Comparison of ENCODE assay signal across 15 cellular contexts in genomic region chr4:173531085-173531965, GRCh38. TPM values are rescaled to one million over a fixed set of nuclear protein-coding genes. Genes with fewer than 3 reads are reported as not detected.
DNase-seq lines count a peak whose midpoint lies in the region; ATAC-seq and TF ChIP-seq lines count a peak whose summit lies in the region.
"Had no signal": no experiment of that assay in that cellular context is flagged by ENCODE, and none has a peak within 500 bp of the region (broad histone marks: within the 10 kb centered on the region; RNA-seq: fewer than 3 reads in every experiment).

No MANE protein-coding gene starts in this region.

- no peak overlapping the region for H2BK120ac ChIP-seq in trophoblast cell (ENCODE audit: insufficient read depth, low read length, poor library complexity)

- ATAC-seq in HG03354 (IDR thresholded peaks at IDR 0.05; ENCODE audit: poor library complexity, severe bottlenecking, unreplicated experiment): no peak
- ATAC-seq: left colon had no signal

- H3K4me1 ChIP-seq in CD4-positive, alpha-beta memory T cell (ENCODE audit: insufficient read depth, low read length): peaks cover 15% of the 10 kb centered on the region
- H3K4me1 ChIP-seq in right atrium auricular region (peaks cover 0 to 8% of the 10 kb centered on the region in 2 donors), trophoblast cell (ENCODE audit: control insufficient read depth in 1 of 2, insufficient read depth in 2 of 2, low read length in 2 of 2) (peaks cover 8 to 11% of the 10 kb centered on the region in 2 experiments), colonic mucosa (no peaks in the 10 kb centered on the region)

- H2AK5ac ChIP-seq in trophoblast cell (ENCODE audit: low read length): no peak overlapping the region

- peaks cover 1% of the 10 kb centered on the region for H3K79me2 ChIP-seq in trophoblast cell (ENCODE audit: control insufficient read depth, insufficient read depth, low read length, poor library complexity)

- no peak overlapping the region for H3K9ac ChIP-seq in trophoblast cell (ENCODE audit: low read length)
- no peak overlapping the region for H3K9ac ChIP-seq in colonic mucosa (ENCODE audit: low read depth in 2 of 2, low read length in 2 of 2)

- no peak overlapping the region for H3K4ac ChIP-seq in trophoblast cell (ENCODE audit: low read depth, low read length)

- DNase-seq in CD4-positive, alpha-beta memory T cell: no peak
- DNase-seq in WERI-Rb-1 (no peak), right atrium auricular region (ENCODE audit: low spot score) (no peak), trophoblast cell (no peak), CD14-positive monocyte (ENCODE audit: low spot score) (no peak), T-helper 9 cell (no peak), colonic mucosa (no peak)
- DNase-seq: C1 segment of cervical spinal cord, cerebellar nuclear complex, left colon, NCI-H1105 treated with DMSO at 0.1 percent for 48 hours had no signal

- H3K9me3 ChIP-seq in CD4-positive, alpha-beta memory T cell (ENCODE audit: control insufficient read depth in 1 of 2, low read length in 2 of 2): no peaks in the 10 kb centered on the region
- H3K9me3 ChIP-seq in WERI-Rb-1 (ENCODE audit: severe bottlenecking) (peaks cover 4% of the 10 kb centered on the region), right atrium auricular region (no peaks in the 10 kb centered on the region), trophoblast cell (ENCODE audit: insufficient read depth, low read depth, low read length) (peaks cover 4% of the 10 kb centered on the region), colonic mucosa (no peaks in the 10 kb centered on the region)

- H3K18ac ChIP-seq in trophoblast cell (ENCODE audit: low read length): no peak overlapping the region

- H2BK12ac ChIP-seq in trophoblast cell (ENCODE audit: low read length): no peak overlapping the region

- H3K9me3 Mint-ChIP-seq in CD4-positive, alpha-beta memory T cell: peaks cover 4 to 57% (median 27%) of the 10 kb centered on the region in 8 donors
- H3K9me3 Mint-ChIP-seq in CD14-positive monocyte: peaks cover 3 to 62% (median 48%) of the 10 kb centered on the region in 7 donors

- H3K79me1 ChIP-seq in trophoblast cell (ENCODE audit: low read length): peaks cover 20% of the 10 kb centered on the region

- H3K23ac ChIP-seq in trophoblast cell (ENCODE audit: low read length): no peak overlapping the region

- H2AFZ ChIP-seq in trophoblast cell (ENCODE audit: insufficient read depth, low read length, poor library complexity): no peak overlapping the region

- no peaks in the 10 kb centered on the region for H3K36me3 ChIP-seq in CD4-positive, alpha-beta memory T cell (ENCODE audit: insufficient read depth, low read length)
- peaks cover 7% of the 10 kb centered on the region for H3K36me3 ChIP-seq in WERI-Rb-1
- peaks cover 9% of the 10 kb centered on the region for H3K36me3 ChIP-seq in right atrium auricular region
- no peaks in the 10 kb centered on the region for H3K36me3 ChIP-seq in trophoblast cell (ENCODE audit: control insufficient read depth in 1 of 2, insufficient read depth in 2 of 2, low read length in 2 of 2)
- no peaks in the 10 kb centered on the region for H3K36me3 ChIP-seq in colonic mucosa

- no peak overlapping the region for H4K91ac ChIP-seq in trophoblast cell (ENCODE audit: low read depth, low read length)

- POLR2A ChIA-PET in CD4-positive, alpha-beta memory T cell (lab: Charles Lee; ENCODE audit: partially characterized antibody): no interaction called here

- peaks cover 0 to 2% of the 10 kb centered on the region in 2 donors for H3K36me3 Mint-ChIP-seq in CD4-positive, alpha-beta memory T cell
- H3K36me3 Mint-ChIP-seq in CD14-positive monocyte: peaks cover 6 to 12% of the 10 kb centered on the region in 2 donors

- peak overlapping the region in 6 of 8 donors; percentile 20 to 82 (median 46) for H3K4me3 Mint-ChIP-seq in CD4-positive, alpha-beta memory T cell
- H3K4me3 Mint-ChIP-seq in CD14-positive monocyte: peak overlapping the region in 1 of 2 donors; percentile 78

- H3K4me3 ChIP-seq in CD4-positive, alpha-beta memory T cell (ENCODE audit: low read length in 2 of 2): no peak overlapping the region
- H3K4me3 ChIP-seq in WERI-Rb-1 (ENCODE audit: low read depth, low read length) (peak overlapping the region; percentile 77), right atrium auricular region (peak overlapping the region; percentile 56 to 76), trophoblast cell (ENCODE audit: low read depth, low read length) (no peak overlapping the region), colonic mucosa (no peak overlapping the region)

- H3K4me2 ChIP-seq in trophoblast cell (ENCODE audit: low read length): peak overlapping the region; percentile 27

- intact Hi-C loops in CD4-positive, alpha-beta memory T cell (cut with micrococcal nuclease): loop anchor here (10.0 kb wide), 1 partner anchor 683 kb away; no protein-coding TSS in a partner anchor
- intact Hi-C loops in CD14-positive monocyte (cut with micrococcal nuclease): loop anchor here in 1 of 2 donors (5.0 kb wide), 1 partner anchor 681 kb away; no protein-coding TSS in a partner anchor
- intact Hi-C loops in colonic mucosa (cut with DNase I): no loop called here

- H3K27ac ChIP-seq in CD4-positive, alpha-beta memory T cell (ENCODE audit: low read depth, low read length): no peak overlapping the region
- H3K27ac ChIP-seq in WERI-Rb-1: no peak overlapping the region
- H3K27ac ChIP-seq in right atrium auricular region: peak overlapping the region; percentile 94 to 97
- no peak overlapping the region for H3K27ac ChIP-seq in trophoblast cell (ENCODE audit: low read depth, low read length)
- no peak overlapping the region for H3K27ac ChIP-seq in colonic mucosa

- H3K27ac Mint-ChIP-seq in CD4-positive, alpha-beta memory T cell: peak overlapping the region in 3 of 7 donors; percentile 48 to 78 (median 77)
- H3K27ac Mint-ChIP-seq in CD14-positive monocyte: no peak overlapping the region

- TF ChIP-seq CTCF in WERI-Rb-1 (IDR thresholded peaks at IDR 0.05; ENCODE audit: low read depth, low read length) (no peak), right atrium auricular region (IDR thresholded peaks at IDR 0.05) (no peak), CD14-positive monocyte (IDR thresholded peaks at IDR 0.05) (no peak), colonic mucosa (IDR thresholded peaks at IDR 0.05) (no peak)

- H3K27me3 ChIP-seq in CD4-positive, alpha-beta memory T cell (ENCODE audit: insufficient read depth, low read length): peaks cover 90% of the 10 kb centered on the region
- H3K27me3 ChIP-seq in WERI-Rb-1 (ENCODE audit: insufficient read depth, low read depth, severe bottlenecking) (peaks cover 3% of the 10 kb centered on the region), right atrium auricular region (no peaks in the 10 kb centered on the region), trophoblast cell (ENCODE audit: insufficient read depth, low read length) (peaks cover 73% of the 10 kb centered on the region), colonic mucosa (peaks cover 77% of the 10 kb centered on the region)

- CTCF ChIA-PET in CD4-positive, alpha-beta memory T cell (lab: Charles Lee; ENCODE audit: partially characterized antibody): interaction anchor here (1.0 kb wide), 1 partner anchor 14 kb away, joined by 3 read pairs; no protein-coding TSS in a partner anchor

- H3K27me3 Mint-ChIP-seq in CD4-positive, alpha-beta memory T cell: peaks cover 74 to 77% of the 10 kb centered on the region in 2 donors
- H3K27me3 Mint-ChIP-seq in CD14-positive monocyte (ENCODE audit: low read depth in 3 of 3): peaks cover 94 to 98% (median 96%) of the 10 kb centered on the region in 3 donors

- H2BK5ac ChIP-seq in trophoblast cell (ENCODE audit: low read depth, low read length, poor library complexity): no peak overlapping the region

- peaks cover 11 to 26% (median 17%) of the 10 kb centered on the region in 4 donors for H3K4me1 Mint-ChIP-seq in CD4-positive, alpha-beta memory T cell
- H3K4me1 Mint-ChIP-seq in CD14-positive monocyte: peaks cover 26% of the 10 kb centered on the region

- H3K14ac ChIP-seq in trophoblast cell (ENCODE audit: low read length): no peak overlapping the region

- no CpG with 5 or more reads among the region's 52 CpGs for WGBS in trophoblast cell (ENCODE audit: extremely low coverage, insufficient coverage, insufficient read length)

- no peak overlapping the region for H4K8ac ChIP-seq in trophoblast cell (ENCODE audit: low read depth, low read length)

- no peak overlapping the region for H4K12ac ChIP-seq in trophoblast cell (ENCODE audit: low read depth, low read length)

RNA-seq across cellular contexts. Expression of gene HAND2, which starts 1.3 kb away (rescaled TPM):
- not detected for total RNA-seq in CD4-positive, alpha-beta memory T cell
- polyA plus RNA-seq in CD4-positive, alpha-beta memory T cell: not detected
- 100 to 1,000 TPM in 1 of 2 donors, 10 to 100 TPM in 1; 86.3 to 108 TPM for total RNA-seq in right atrium auricular region
- 12.4 and 13.9 TPM in 2 replicates for polyA plus RNA-seq in trophoblast cell (2013)
- polyA plus RNA-seq in CD14-positive monocyte: not detected
- 1 to 10 TPM; 1.6 to 9.4 TPM for total RNA-seq in colonic mucosa
- total RNA-seq: HT-29, NCI-H460, renal cortical epithelial cell had no signal

Comparison
In these comparisons a context has a peak if more than half of its experiments do, and no peak if none do; other contexts are left out.
1. H3K27ac ChIP-seq: peak in right atrium auricular region (2 of 2); none in CD4-positive, alpha-beta memory T cell (single experiment), WERI-Rb-1 (single experiment), trophoblast cell (single experiment) and colonic mucosa (single experiment).
2. H3K4me3 ChIP-seq: peak in WERI-Rb-1 (single experiment) and right atrium auricular region (2 of 2); none in CD4-positive, alpha-beta memory T cell (0 of 2), trophoblast cell (single experiment) and colonic mucosa (single experiment).
3. RNA of gene HAND2, which starts 1.3 kb away (total RNA-seq): 86.3 to 108 TPM in right atrium auricular region; 1.6 to 9.4 TPM in colonic mucosa and not detected in CD4-positive, alpha-beta memory T cell; every median in the first group is over 4 times any median in the second.